Comparison of ENCODE assay signal across 1 cellular context in genomic region chr2:74197983-74198460, GRCh38.
TF ChIP-seq lines count a peak whose summit lies in the region.

No MANE protein-coding gene starts in this region.

TF ChIP-seq in HEK293, 187 proteins besides CTCF, POLR2A, EP300 and RAD21 (continued from another document):
- peak; percentile 87 for TF ChIP-seq ZNF335 (tag by site-specific recombination; conservative IDR thresholded peaks at IDR 0.05)
- no peak for TF ChIP-seq ZNF148 (tag by site-specific recombination; IDR thresholded peaks at IDR 0.05; ENCODE audit: borderline replicate concordance)
- TF ChIP-seq PRDM2 (tag by site-specific recombination; IDR thresholded peaks at IDR 0.05; ENCODE audit: borderline replicate concordance) = no peak
- TF ChIP-seq ZNF747 (tag by site-specific recombination; IDR thresholded peaks at IDR 0.05) = no peak
- TF ChIP-seq KLF8 (tag by site-specific recombination; IDR thresholded peaks at IDR 0.05) = no peak
- TF ChIP-seq GFI1B (tag by site-specific recombination; IDR thresholded peaks at IDR 0.05) = no peak
- TF ChIP-seq ZNF704 (tag by site-specific recombination; IDR thresholded peaks at IDR 0.05) = no peak
- TF ChIP-seq ZNF658 (tag by site-specific recombination; IDR thresholded peaks at IDR 0.05) = no peak
- TF ChIP-seq SCRT1 (tag by site-specific recombination; IDR thresholded peaks at IDR 0.05; ENCODE audit: borderline replicate concordance) = no peak
- TF ChIP-seq ZNF114 (tag by site-specific recombination; IDR thresholded peaks at IDR 0.05) = no peak
- TF ChIP-seq ZSCAN18 (tag by site-specific recombination; IDR thresholded peaks at IDR 0.05) = no peak
- TF ChIP-seq TSHZ1 (tag by site-specific recombination; IDR thresholded peaks at IDR 0.05; ENCODE audit: borderline replicate concordance) = no peak
- no peak for TF ChIP-seq ZNF645 (tag by site-specific recombination; IDR thresholded peaks at IDR 0.05)
- TF ChIP-seq ZBTB17 (tag by site-specific recombination; IDR thresholded peaks at IDR 0.05) = peak; percentile 47
- no peak for TF ChIP-seq ZNF660 (tag by site-specific recombination; IDR thresholded peaks at IDR 0.05)
- no peak for TF ChIP-seq ZNF518A (tag by site-specific recombination; conservative IDR thresholded peaks at IDR 0.05; ENCODE audit: low read depth)
- TF ChIP-seq SCRT2 (tag by site-specific recombination; IDR thresholded peaks at IDR 0.05) = no peak
- TF ChIP-seq ZNF501 (tag by site-specific recombination; IDR thresholded peaks at IDR 0.05) = no peak
- no peak for TF ChIP-seq PRDM4 (tag by site-specific recombination; IDR thresholded peaks at IDR 0.05)
- TF ChIP-seq KLF9 (tag by site-specific recombination; IDR thresholded peaks at IDR 0.05; ENCODE audit: low read depth) = no peak
- TF ChIP-seq WT1 (tag by site-specific recombination; IDR thresholded peaks at IDR 0.05) = no peak
- no peak for TF ChIP-seq ZNF623 (tag by site-specific recombination; IDR thresholded peaks at IDR 0.05)
